8 cellular contexts compared by ENCODE assay signal in the genomic region with DNA sequence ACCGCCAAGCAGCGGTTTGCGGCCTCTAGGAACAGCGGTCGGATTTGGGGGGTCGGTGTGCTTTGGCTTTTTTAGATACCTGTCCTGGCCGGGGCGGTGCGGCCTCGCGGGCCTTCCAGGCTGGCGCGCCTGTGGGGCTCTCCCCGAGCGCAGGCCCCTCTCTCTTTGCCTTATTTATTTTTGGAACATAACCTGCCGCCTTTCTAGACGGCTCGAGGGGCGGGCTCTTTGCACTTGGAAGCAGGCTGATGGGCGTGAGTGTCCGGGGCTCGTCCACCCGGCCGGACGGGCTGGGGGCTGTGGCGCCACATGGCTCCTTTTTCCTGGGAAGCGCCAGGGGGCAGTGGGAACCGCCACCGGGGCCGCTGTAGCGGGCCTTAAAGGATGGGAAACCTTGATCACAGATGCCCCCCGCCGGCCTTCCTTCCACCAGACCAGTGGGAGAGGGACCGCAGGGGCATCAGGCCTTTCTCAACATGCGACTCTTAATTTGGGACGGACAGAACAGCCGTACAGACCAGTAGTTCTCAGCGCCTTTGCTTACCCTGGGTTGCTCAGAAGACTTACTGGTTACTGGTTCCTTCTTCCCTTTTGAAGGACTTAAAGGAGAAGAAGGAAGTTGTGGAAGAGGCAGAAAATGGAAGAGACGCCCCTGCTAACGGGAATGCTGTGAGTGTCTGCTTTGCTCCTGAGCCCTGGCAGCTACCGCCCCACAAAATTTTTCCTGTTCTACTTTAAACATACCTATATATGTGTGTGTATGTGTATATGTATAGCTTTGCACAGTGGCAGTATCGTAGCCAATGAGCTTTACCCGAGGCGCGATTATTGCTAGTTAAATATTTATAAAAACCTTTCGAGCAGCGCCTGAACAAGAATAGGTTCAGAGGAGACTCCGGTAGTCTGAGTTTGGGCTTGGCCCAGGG. TPM values are rescaled to one million over a fixed set of nuclear protein-coding genes. Genes with fewer than 3 reads are reported as not detected.
DNase-seq lines count a peak whose midpoint lies in the region; ATAC-seq and TF ChIP-seq lines count a peak whose summit lies in the region.

No MANE protein-coding gene starts in this region.

- intact Hi-C loops in dorsolateral prefrontal cortex (cut with DNase I) (loop anchor here (1.0 to 10.0 kb wide), 3 partner anchors 97 to 196 kb away; no protein-coding TSS in a partner anchor), mucosa of descending colon (cut with DNase I, micrococcal nuclease) (loop anchor here in 1 of 2 donors (2.0 kb wide), 1 partner anchor 98 kb away; no protein-coding TSS in a partner anchor), uterus (cut with DNase I; ENCODE audit: low total_unique reads) (loop anchor here (2.0 kb wide), 1 partner anchor 98 kb away; no protein-coding TSS in a partner anchor)

- H3K9me3 ChIP-seq in SJCRH30 (replicated peaks) (no peaks in the 10 kb centered on the region), mucosa of descending colon (no peaks in the 10 kb centered on the region), uterus (no peaks in the 10 kb centered on the region)

- H3K4me3 ChIP-seq in SJCRH30 = peak overlapping the region; percentile 96
- peak overlapping the region; percentile 65 to 100 (median 97) for H3K4me3 ChIP-seq in dorsolateral prefrontal cortex
- H3K4me3 ChIP-seq in mucosa of descending colon = peak overlapping the region; percentile 100
- peak overlapping the region; percentile 83 to 94 for H3K4me3 ChIP-seq in uterus

- peaks cover 46% of the 10 kb centered on the region for H3K36me3 ChIP-seq in SJCRH30
- peaks cover 5% of the 10 kb centered on the region for H3K36me3 ChIP-seq in mucosa of descending colon (ENCODE audit: low read depth)
- no peaks in the 10 kb centered on the region for H3K36me3 ChIP-seq in uterus

- peaks cover 3% of the 10 kb centered on the region; the same call in 1 of the 2 replicates for H3K4me1 ChIP-seq in SJCRH30
- peaks cover 28% of the 10 kb centered on the region for H3K4me1 ChIP-seq in mucosa of descending colon (ENCODE audit: low read depth)
- peaks cover 0 to 13% of the 10 kb centered on the region in 2 donors for H3K4me1 ChIP-seq in uterus

- peak overlapping the region; percentile 28 for H3K27ac ChIP-seq in SJCRH30
- peak overlapping the region; percentile 63 to 100 (median 100) for H3K27ac ChIP-seq in dorsolateral prefrontal cortex
- H3K27ac ChIP-seq in uterus = peak overlapping the region; percentile 99 to 100

- TF ChIP-seq POLR2A in uterus (IDR thresholded peaks at IDR 0.05) = no peak

- ATAC-seq in mucosa of descending colon = no peak
- no peak for ATAC-seq in GM21717 (IDR thresholded peaks at IDR 0.05; ENCODE audit: unreplicated experiment)

- DNase-seq in SIG-M5 treated with dmso at 0.1 percent for 504 hours (lab: John Stamatoyannopoulos, UW; ENCODE audit: unreplicated experiment) = peak; percentile 42
- DNase-seq in SIG-M5 (lab: John Stamatoyannopoulos, UW) = no peak
- peak in 1 of 2 experiments; percentile 38 for DNase-seq in SJCRH30
- peak in 2 of 10 donors; percentile 16 to 49 for DNase-seq in dorsolateral prefrontal cortex
- DNase-seq in mucosa of descending colon = peak; percentile 67 to 74 (median 69)
- DNase-seq in uterus = peak; percentile 38
- no peak for DNase-seq in NCI-H1694 (lab: John Stamatoyannopoulos, UW)

- TF ChIP-seq CTCF in dorsolateral prefrontal cortex (IDR thresholded peaks at IDR 0.05 in 54 of 56, conservative IDR thresholded peaks at IDR 0.05 in 2 of 56; ENCODE audit: low read depth in 1 of 56, partially characterized antibody in 56 of 56) = no peak
- no peak for TF ChIP-seq CTCF in mucosa of descending colon (IDR thresholded peaks at IDR 0.05)
- TF ChIP-seq CTCF in uterus (IDR thresholded peaks at IDR 0.05) = no peak

- H3K27me3 ChIP-seq in SJCRH30 (no peaks in the 10 kb centered on the region), dorsolateral prefrontal cortex (no peaks in the 10 kb centered on the region), uterus (no peaks in the 10 kb centered on the region)

RNA-seq across cellular contexts. Expression of gene PTMA, which starts 2.7 kb away (rescaled TPM):
- 1,694 and 1,855 TPM in 2 replicates for total RNA-seq in SJCRH30 (2014; rRNA removed; shearing (Covaris generic))
- total RNA-seq in dorsolateral prefrontal cortex (1,000 to 10,000 TPM in 1 of 120 experiments, 100 to 1,000 TPM in 119; 326 to 1,103 (median 509) TPM), mucosa of descending colon (1,000 to 10,000 TPM in 1 of 3 donors, 100 to 1,000 TPM in 2; 838 to 1,158 (median 963) TPM), uterus (100 to 1,000 TPM; 693 to 966 (median 818) TPM)

Comparison
In these comparisons a context has a peak if more than half of its experiments do, and no peak if none do; other contexts are left out.
1. DNase-seq: peak in SIG-M5 treated with dmso at 0.1 percent for 504 hours (single experiment), mucosa of descending colon (3 of 3) and uterus (2 of 2); none in SIG-M5 (single experiment) and NCI-H1694 (single experiment).
2. H3K27ac ChIP-seq: peak in every context shown above with its lines; median percentile 100 in dorsolateral prefrontal cortex; 100 in uterus; 28 in SJCRH30.
3. Peak in every context shown above with its lines, with median percentiles within 50 percentile points of each other: H3K4me3 ChIP-seq.